In genomic region chr20:38471245-38471644, GRCh38 we compare ENCODE assay signal across 1 cellular context.
TF ChIP-seq lines count a peak whose summit lies in the region.

No MANE protein-coding gene starts in this region.

TF ChIP-seq in IMR-90, 13 proteins besides CTCF, POLR2A, EP300 and RAD21:
- TF ChIP-seq CHD1 (IDR thresholded peaks at IDR 0.05; ENCODE audit: low read depth, low read length) (no peak), FOS (IDR thresholded peaks at IDR 0.05; ENCODE audit: low read depth, low read length) (no peak), MAZ (IDR thresholded peaks at IDR 0.05; ENCODE audit: borderline replicate concordance, low read depth, low read length) (no peak), USF2 (IDR thresholded peaks at IDR 0.05; ENCODE audit: low read depth, low read length) (no peak), BHLHE40 (IDR thresholded peaks at IDR 0.05; ENCODE audit: low read depth, low read length) (no peak), NFE2L2 (IDR thresholded peaks at IDR 0.05; ENCODE audit: low read depth, low read length) (no peak), RCOR1 (IDR thresholded peaks at IDR 0.05; ENCODE audit: insufficient replicate concordance, low read length) (no peak), MAFK (IDR thresholded peaks at IDR 0.05; ENCODE audit: low read depth, low read length) (no peak), SMC3 (IDR thresholded peaks at IDR 0.05; ENCODE audit: low read depth, low read length) (no peak), RFX5 (IDR thresholded peaks at IDR 0.05; ENCODE audit: low read depth, low read length) (no peak), CEBPB (IDR thresholded peaks at IDR 0.05; ENCODE audit: low read depth, low read length) (no peak), MXI1 (IDR thresholded peaks at IDR 0.05; ENCODE audit: borderline replicate concordance, low read depth, low read length) (no peak)
- TF ChIP-seq, protein P1, sequence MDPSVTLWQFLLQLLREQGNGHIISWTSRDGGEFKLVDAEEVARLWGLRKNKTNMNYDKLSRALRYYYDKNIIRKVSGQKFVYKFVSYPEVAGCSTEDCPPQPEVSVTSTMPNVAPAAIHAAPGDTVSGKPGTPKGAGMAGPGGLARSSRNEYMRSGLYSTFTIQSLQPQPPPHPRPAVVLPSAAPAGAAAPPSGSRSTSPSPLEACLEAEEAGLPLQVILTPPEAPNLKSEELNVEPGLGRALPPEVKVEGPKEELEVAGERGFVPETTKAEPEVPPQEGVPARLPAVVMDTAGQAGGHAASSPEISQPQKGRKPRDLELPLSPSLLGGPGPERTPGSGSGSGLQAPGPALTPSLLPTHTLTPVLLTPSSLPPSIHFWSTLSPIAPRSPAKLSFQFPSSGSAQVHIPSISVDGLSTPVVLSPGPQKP (IDR thresholded peaks at IDR 0.05; ENCODE audit: borderline replicate concordance, low read depth, low read length): no peak
